Comparison of ENCODE assay signal across 9 cellular contexts in genomic region chr20:38505091-38505455, GRCh38.
"Had no signal": no experiment of that assay in that cellular context is flagged by ENCODE, and none has a peak within 500 bp of the region (broad histone marks: within the 10 kb centered on the region; RNA-seq: fewer than 3 reads in every experiment).

No MANE protein-coding gene starts in this region.

- H3K9me3 Mint-ChIP-seq: H9, HFFc6 had no signal

- H3K27ac Mint-ChIP-seq: H9, HFFc6 had no signal

- H3K4me1 Mint-ChIP-seq: H9 had no signal

- DNase-seq: GM23248, GOT3, H9, HCEC 1CT, HFFc6, IMR-90, KBM-7 had no signal

- H3K9ac ChIP-seq: GM23248 had no signal

- FAIRE-seq: H54 had no signal

- H2AFZ ChIP-seq: GM23248 had no signal

- H3K27ac ChIP-seq: GM23248, HL-60 had no signal

- H3K4me3 Mint-ChIP-seq: H9, HFFc6 had no signal

- H3K4me3 ChIP-seq: GM23248 had no signal
